In the genomic region with DNA sequence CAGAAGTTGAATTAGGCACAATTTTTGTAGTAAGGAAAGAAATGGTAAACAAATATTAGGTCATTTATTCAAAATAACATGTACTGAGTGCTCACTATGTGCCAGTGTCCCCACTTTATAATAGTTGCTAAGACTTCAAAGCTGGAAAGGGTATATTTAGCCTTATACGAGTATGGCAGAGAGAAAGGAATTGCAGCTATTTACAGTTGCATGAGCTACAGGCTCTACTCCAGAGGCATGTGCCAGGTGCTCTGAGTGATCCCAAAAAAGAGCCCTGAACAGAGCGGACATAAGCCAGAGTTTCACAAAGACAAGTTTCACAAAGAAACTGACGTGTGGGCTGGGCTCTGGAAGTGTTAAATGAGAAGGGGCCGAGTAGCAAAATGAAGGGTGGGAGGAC, we compare ENCODE assay signal across 1 cellular context.
TF ChIP-seq lines count a peak whose summit lies in the region.

No MANE protein-coding gene starts in this region.

TF ChIP-seq in SK-N-SH treated with all-trans-retinoic acid at 6 μM for 48 hours, 23 proteins besides CTCF, POLR2A, EP300 and RAD21 (continued from another document):
- TF ChIP-seq, protein P1, sequence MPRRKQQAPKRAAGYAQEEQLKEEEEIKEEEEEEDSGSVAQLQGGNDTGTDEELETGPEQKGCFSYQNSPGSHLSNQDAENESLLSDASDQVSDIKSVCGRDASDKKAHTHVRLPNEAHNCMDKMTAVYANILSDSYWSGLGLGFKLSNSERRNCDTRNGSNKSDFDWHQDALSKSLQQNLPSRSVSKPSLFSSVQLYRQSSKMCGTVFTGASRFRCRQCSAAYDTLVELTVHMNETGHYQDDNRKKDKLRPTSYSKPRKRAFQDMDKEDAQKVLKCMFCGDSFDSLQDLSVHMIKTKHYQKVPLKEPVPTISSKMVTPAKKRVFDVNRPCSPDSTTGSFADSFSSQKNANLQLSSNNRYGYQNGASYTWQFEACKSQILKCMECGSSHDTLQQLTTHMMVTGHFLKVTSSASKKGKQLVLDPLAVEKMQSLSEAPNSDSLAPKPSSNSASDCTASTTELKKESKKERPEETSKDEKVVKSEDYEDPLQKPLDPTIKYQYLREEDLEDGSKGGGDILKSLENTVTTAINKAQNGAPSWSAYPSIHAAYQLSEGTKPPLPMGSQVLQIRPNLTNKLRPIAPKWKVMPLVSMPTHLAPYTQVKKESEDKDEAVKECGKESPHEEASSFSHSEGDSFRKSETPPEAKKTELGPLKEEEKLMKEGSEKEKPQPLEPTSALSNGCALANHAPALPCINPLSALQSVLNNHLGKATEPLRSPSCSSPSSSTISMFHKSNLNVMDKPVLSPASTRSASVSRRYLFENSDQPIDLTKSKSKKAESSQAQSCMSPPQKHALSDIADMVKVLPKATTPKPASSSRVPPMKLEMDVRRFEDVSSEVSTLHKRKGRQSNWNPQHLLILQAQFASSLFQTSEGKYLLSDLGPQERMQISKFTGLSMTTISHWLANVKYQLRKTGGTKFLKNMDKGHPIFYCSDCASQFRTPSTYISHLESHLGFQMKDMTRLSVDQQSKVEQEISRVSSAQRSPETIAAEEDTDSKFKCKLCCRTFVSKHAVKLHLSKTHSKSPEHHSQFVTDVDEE (CRISPR knock-in tag; IDR thresholded peaks at IDR 0.05): no peak
- no peak for TF ChIP-seq SNAI2 (CRISPR knock-in tag; IDR thresholded peaks at IDR 0.05)
- no peak for TF ChIP-seq BACH2 (CRISPR knock-in tag; IDR thresholded peaks at IDR 0.05; ENCODE audit: borderline replicate concordance)
- TF ChIP-seq, protein P2, sequence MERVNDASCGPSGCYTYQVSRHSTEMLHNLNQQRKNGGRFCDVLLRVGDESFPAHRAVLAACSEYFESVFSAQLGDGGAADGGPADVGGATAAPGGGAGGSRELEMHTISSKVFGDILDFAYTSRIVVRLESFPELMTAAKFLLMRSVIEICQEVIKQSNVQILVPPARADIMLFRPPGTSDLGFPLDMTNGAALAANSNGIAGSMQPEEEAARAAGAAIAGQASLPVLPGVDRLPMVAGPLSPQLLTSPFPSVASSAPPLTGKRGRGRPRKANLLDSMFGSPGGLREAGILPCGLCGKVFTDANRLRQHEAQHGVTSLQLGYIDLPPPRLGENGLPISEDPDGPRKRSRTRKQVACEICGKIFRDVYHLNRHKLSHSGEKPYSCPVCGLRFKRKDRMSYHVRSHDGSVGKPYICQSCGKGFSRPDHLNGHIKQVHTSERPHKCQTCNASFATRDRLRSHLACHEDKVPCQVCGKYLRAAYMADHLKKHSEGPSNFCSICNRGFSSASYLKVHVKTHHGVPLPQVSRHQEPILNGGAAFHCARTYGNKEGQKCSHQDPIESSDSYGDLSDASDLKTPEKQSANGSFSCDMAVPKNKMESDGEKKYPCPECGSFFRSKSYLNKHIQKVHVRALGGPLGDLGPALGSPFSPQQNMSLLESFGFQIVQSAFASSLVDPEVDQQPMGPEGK (CRISPR knock-in tag; IDR thresholded peaks at IDR 0.05; ENCODE audit: borderline replicate concordance): no peak
